ENCODE assay signal across 8 cellular contexts in genomic region chr1:100868364-100868995, GRCh38. TPM values are rescaled to one million over a fixed set of nuclear protein-coding genes. Genes with fewer than 3 reads are reported as not detected.
DNase-seq lines count a peak whose midpoint lies in the region; ATAC-seq and TF ChIP-seq lines count a peak whose summit lies in the region.

No MANE protein-coding gene starts in this region.

- no peaks in the 10 kb centered on the region for H3K27me3 ChIP-seq in uterus

- TF ChIP-seq CTCF in WI38 (IDR thresholded peaks at IDR 0.05; ENCODE audit: low read depth, low read length) (peak; percentile 25; the same call in 1 of the 2 replicates), uterus (IDR thresholded peaks at IDR 0.05) (peak; percentile 56 to 69 (median 68))

- no peaks in the 10 kb centered on the region for H3K4me1 ChIP-seq in uterus

- H3K4me3 ChIP-seq in WI38 (ENCODE audit: low read depth, low read length) (no peak overlapping the region), uterus (no peak overlapping the region)

- no peak overlapping the region for H3K27ac ChIP-seq in uterus

- no peaks in the 10 kb centered on the region for H3K36me3 ChIP-seq in uterus

- no peak for ATAC-seq in GM21825 (IDR thresholded peaks at IDR 0.05; ENCODE audit: unreplicated experiment)
- no peak for ATAC-seq in GM21786 (IDR thresholded peaks at IDR 0.05; ENCODE audit: unreplicated experiment)

- no peak for TF ChIP-seq POLR2A in uterus (IDR thresholded peaks at IDR 0.05)

- intact Hi-C loops in uterus (cut with DNase I; ENCODE audit: low total_unique reads), result loop anchor here (10.0 kb wide), 2 partner anchors 264 to 404 kb away; no protein-coding TSS in a partner anchor

- peak; percentile 54 for DNase-seq in EL
- DNase-seq in Kasumi-1 (lab: John Stamatoyannopoulos, UW), result peak; percentile 43 to 61
- DNase-seq in inferior parietal cortex (ENCODE audit: extremely low spot score), result peak; percentile 72
- DNase-seq in uterus, result no peak
- DNase-seq in NCI-H2029 treated with DMSO at 0.1 percent for 48 hours (lab: John Stamatoyannopoulos, UW), result no peak

- no peaks in the 10 kb centered on the region for H3K9me3 ChIP-seq in uterus

RNA-seq across cellular contexts. Expression of gene EXTL2, which starts 26.2 kb away (rescaled TPM):
- 10 to 100 TPM in 3 of 4 donors, 1 to 10 TPM in 1; 6.4 to 63.3 (median 18.9) TPM for total RNA-seq in uterus

RNA-seq across cellular contexts. Expression of gene SLC30A7, which starts 27.4 kb away (rescaled TPM):
- 10 to 100 TPM; 15.1 to 53.0 (median 22.8) TPM for total RNA-seq in uterus

Comparison
In these comparisons a context has a peak if more than half of its experiments do, and no peak if none do; other contexts are left out.
1. DNase-seq: peak in EL (single experiment), Kasumi-1 (2 of 2) and inferior parietal cortex (single experiment); none in uterus (0 of 2) and NCI-H2029 treated with DMSO at 0.1 percent for 48 hours (single experiment).